28 cellular contexts compared by ENCODE assay signal in the genomic region with DNA sequence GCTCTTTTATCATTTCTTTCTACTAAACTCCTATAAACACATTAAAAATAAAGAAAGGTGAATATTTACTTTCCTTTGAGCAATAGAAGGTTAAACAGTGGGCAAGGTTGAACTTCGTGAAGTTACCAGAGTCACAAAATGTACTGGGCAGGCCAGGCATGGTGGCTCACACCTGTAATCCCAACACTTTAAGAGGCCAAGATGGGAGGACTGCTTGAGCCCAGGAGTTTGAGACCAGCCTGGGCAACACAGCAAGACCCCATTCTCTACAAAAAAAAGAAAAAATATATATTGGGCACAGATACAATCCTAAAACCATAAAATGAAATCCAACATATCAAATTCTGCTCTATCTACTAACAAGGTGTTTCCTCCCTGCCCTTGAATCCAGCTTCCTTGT.
DNase-seq lines count a peak whose midpoint lies in the region; TF ChIP-seq lines count a peak whose summit lies in the region.
"Had no signal": no experiment of that assay in that cellular context is flagged by ENCODE, and none has a peak within 500 bp of the region (broad histone marks: within the 10 kb centered on the region; RNA-seq: fewer than 3 reads in every experiment).

No MANE protein-coding gene starts in this region.

- no peaks in the 10 kb centered on the region for H3K27me3 ChIP-seq in CD8-positive, alpha-beta memory T cell (ENCODE audit: insufficient read depth, low read length, poor library complexity, severe bottlenecking)
- H3K27me3 ChIP-seq in skeletal muscle tissue (ENCODE audit: control insufficient read depth in 3 of 3, insufficient read depth in 3 of 3, low read length in 3 of 3) (no peaks in the 10 kb centered on the region), brain microvascular endothelial cell (replicated peaks) (no peaks in the 10 kb centered on the region)
- H3K27me3 ChIP-seq: BE2C, esophagus squamous epithelium, transverse colon had no signal

- no peaks in the 10 kb centered on the region for H3K9me3 ChIP-seq in CD8-positive, alpha-beta memory T cell (ENCODE audit: low read length)
- H3K9me3 ChIP-seq in skeletal muscle tissue (ENCODE audit: control insufficient read depth in 3 of 3, low read length in 3 of 3), result no peaks in the 10 kb centered on the region
- H3K9me3 ChIP-seq: BE2C, esophagus squamous epithelium, transverse colon had no signal

- H3K4me3 Mint-ChIP-seq in activated T-cell treated with anti-CD3 and anti-CD28 coated beads, Interleukin-2, amount 50 U/mL, for 24 hours, result no peak overlapping the region
- no peak overlapping the region for H3K4me3 Mint-ChIP-seq in CD8-positive, alpha-beta memory T cell
- H3K4me3 Mint-ChIP-seq in activated T-helper 2 cell treated with anti-CD3 and anti-CD28 coated beads, Interferon-gamma antibody, Interleukin-2, Interleukin-4, amounts not matched to agents 10 μg/mL and 5 μg/mL and 100 μg/mL, durations not matched to agents 14 hours and 24 hours and 36 hours (ENCODE audit: low read depth), result no peak overlapping the region
- H3K4me3 Mint-ChIP-seq: endodermal cell, neural crest cell had no signal

- CTCF ChIA-PET in CD8-positive, alpha-beta memory T cell (lab: Charles Lee), result no interaction called here

- no peak overlapping the region for H3K27ac ChIP-seq in CD8-positive, alpha-beta memory T cell (ENCODE audit: low read depth, low read length)
- H3K27ac ChIP-seq in skeletal muscle tissue (ENCODE audit: low read depth, low read length) (peak overlapping the region; percentile 10), brain microvascular endothelial cell (no peak overlapping the region)
- H3K27ac ChIP-seq: parathyroid adenoma, transverse colon had no signal

- peaks cover 72% of the 10 kb centered on the region for H3K36me3 Mint-ChIP-seq in activated T-cell treated with anti-CD3 and anti-CD28 coated beads, Interleukin-2, amount 50 U/mL, for 24 hours (ENCODE audit: low read depth)
- peaks cover 4 to 58% (median 23%) of the 10 kb centered on the region in 3 donors for H3K36me3 Mint-ChIP-seq in CD8-positive, alpha-beta memory T cell
- H3K36me3 Mint-ChIP-seq in activated T-helper 2 cell treated with anti-CD3 and anti-CD28 coated beads, Interferon-gamma antibody, Interleukin-2, Interleukin-4, amounts not matched to agents 10 μg/mL and 5 μg/mL and 100 μg/mL, durations not matched to agents 14 hours and 24 hours and 36 hours (ENCODE audit: low read depth), result peaks cover 37% of the 10 kb centered on the region

- peaks cover 4% of the 10 kb centered on the region for H3K36me3 ChIP-seq in CD8-positive, alpha-beta memory T cell (ENCODE audit: insufficient read depth, low read length)
- peaks cover 38 to 68% (median 49%) of the 10 kb centered on the region in 3 donors for H3K36me3 ChIP-seq in skeletal muscle tissue (ENCODE audit: control insufficient read depth in 3 of 3, insufficient read depth in 3 of 3, low read length in 3 of 3)
- peaks cover 40% of the 10 kb centered on the region for H3K36me3 ChIP-seq in brain microvascular endothelial cell (replicated peaks)

- H3K27ac Mint-ChIP-seq in activated T-cell treated with anti-CD3 and anti-CD28 coated beads, Interleukin-2, amount 50 U/mL, for 24 hours, result peak overlapping the region; percentile 29
- H3K27ac Mint-ChIP-seq in CD8-positive, alpha-beta memory T cell, result peak overlapping the region in 6 of 8 donors; percentile 51 to 85 (median 65)
- peak overlapping the region; percentile 66 for H3K27ac Mint-ChIP-seq in activated T-helper 2 cell treated with anti-CD3 and anti-CD28 coated beads, Interferon-gamma antibody, Interleukin-2, Interleukin-4, amounts not matched to agents 10 μg/mL and 5 μg/mL and 100 μg/mL, durations not matched to agents 14 hours and 24 hours and 36 hours
- H3K27ac Mint-ChIP-seq: endodermal cell had no signal

- TF ChIP-seq CTCF in brain microvascular endothelial cell (IDR thresholded peaks at IDR 0.05; ENCODE audit: low read depth, low read length, missing control alignments), result no peak

- intact Hi-C loops in activated T-helper 2 cell treated with anti-CD3 and anti-CD28 coated beads, Interferon-gamma antibody, Interleukin-2, Interleukin-4, amounts not matched to agents 10 μg/mL and 5 μg/mL and 100 μg/mL, durations not matched to agents 14 hours and 24 hours and 36 hours (cut with micrococcal nuclease), result no loop called here

- no peak overlapping the region for H3K9ac ChIP-seq in skeletal muscle tissue (ENCODE audit: low read depth in 1 of 3, low read length in 3 of 3)
- H3K9ac ChIP-seq: parathyroid adenoma had no signal

- POLR2A ChIA-PET in CD8-positive, alpha-beta memory T cell (lab: Charles Lee), result no interaction called here

- in situ Hi-C loops in brain microvascular endothelial cell (cut with HindIII; ENCODE audit: low pct_ligation_motif_present, low sequenced_read_pairs), result no loop called here

- DNase-seq in activated T-cell treated with anti-CD3 and anti-CD28 coated beads, Interleukin-2, amount 50 U/mL, for 24 hours, result no peak
- no peak for DNase-seq in activated T-cell treated with anti-CD3 and anti-CD28 coated beads, Interleukin-2, amount 50 U/mL, for 1 hour
- no peak for DNase-seq in CD8-positive, alpha-beta memory T cell
- DNase-seq in activated T-helper 2 cell treated with anti-CD3 and anti-CD28 coated beads, Interferon-gamma antibody, Interleukin-2, Interleukin-4, amounts not matched to agents 10 μg/mL and 5 μg/mL and 100 μg/mL, durations not matched to agents 14 hours and 24 hours and 36 hours (ENCODE audit: low spot score), result no peak
- no peak for DNase-seq in brain microvascular endothelial cell
- no peak for DNase-seq in Kasumi-1 (lab: John Stamatoyannopoulos, UW)
- DNase-seq: ACHN; activated CD4-positive, alpha-beta T cell treated with anti-CD3 and anti-CD28 coated beads for 1 hour; activated CD8-positive, alpha-beta memory T cell treated with anti-CD3 and anti-CD28 coated beads, Interleukin-2, amount 50 U/mL, for 4 hours; BE2C; caudate nucleus; DMS79 treated with DMSO at 0.1 percent for 48 hours; endodermal cell; esophagus squamous epithelium; foreskin melanocyte; GF-D8; H7; NCI-H1417 treated with DMSO at 0.1 percent for 48 hours; NCI-H2081; NCI-H226; NCI-H774; SIG-M5; SW 1271; transverse colon had no signal

- H3K9me3 Mint-ChIP-seq in activated T-cell treated with anti-CD3 and anti-CD28 coated beads, Interleukin-2, amount 50 U/mL, for 24 hours, result no peaks in the 10 kb centered on the region
- H3K9me3 Mint-ChIP-seq in CD8-positive, alpha-beta memory T cell, result no peaks in the 10 kb centered on the region
- H3K9me3 Mint-ChIP-seq in activated T-helper 2 cell treated with anti-CD3 and anti-CD28 coated beads, Interferon-gamma antibody, Interleukin-2, Interleukin-4, amounts not matched to agents 10 μg/mL and 5 μg/mL and 100 μg/mL, durations not matched to agents 14 hours and 24 hours and 36 hours, result no peaks in the 10 kb centered on the region
- H3K9me3 Mint-ChIP-seq: endodermal cell, neural crest cell had no signal

- H3K4me1 Mint-ChIP-seq in activated T-cell treated with anti-CD3 and anti-CD28 coated beads, Interleukin-2, amount 50 U/mL, for 24 hours (ENCODE audit: low read depth), result peaks cover 19% of the 10 kb centered on the region
- peaks cover 10 to 12% (median 12%) of the 10 kb centered on the region in 3 donors for H3K4me1 Mint-ChIP-seq in CD8-positive, alpha-beta memory T cell
- H3K4me1 Mint-ChIP-seq in activated T-helper 2 cell treated with anti-CD3 and anti-CD28 coated beads, Interferon-gamma antibody, Interleukin-2, Interleukin-4, amounts not matched to agents 10 μg/mL and 5 μg/mL and 100 μg/mL, durations not matched to agents 14 hours and 24 hours and 36 hours (ENCODE audit: low read depth), result peaks cover 17% of the 10 kb centered on the region
- H3K4me1 Mint-ChIP-seq: endodermal cell, neural crest cell had no signal

- no peaks in the 10 kb centered on the region for H3K27me3 Mint-ChIP-seq in activated T-cell treated with anti-CD3 and anti-CD28 coated beads, Interleukin-2, amount 50 U/mL, for 24 hours
- no peaks in the 10 kb centered on the region for H3K27me3 Mint-ChIP-seq in CD8-positive, alpha-beta memory T cell
- H3K27me3 Mint-ChIP-seq in activated T-helper 2 cell treated with anti-CD3 and anti-CD28 coated beads, Interferon-gamma antibody, Interleukin-2, Interleukin-4, amounts not matched to agents 10 μg/mL and 5 μg/mL and 100 μg/mL, durations not matched to agents 14 hours and 24 hours and 36 hours (ENCODE audit: low read depth), result no peaks in the 10 kb centered on the region

- H3K4me3 ChIP-seq in CD8-positive, alpha-beta memory T cell (ENCODE audit: low read length), result no peak overlapping the region
- no peak overlapping the region for H3K4me3 ChIP-seq in skeletal muscle tissue (ENCODE audit: low read length in 3 of 3)
- H3K4me3 ChIP-seq in brain microvascular endothelial cell (ENCODE audit: low read depth, low read length), result no peak overlapping the region
- H3K4me3 ChIP-seq: esophagus squamous epithelium, lung, transverse colon had no signal

- peaks cover 18% of the 10 kb centered on the region for H3K4me1 ChIP-seq in CD8-positive, alpha-beta memory T cell (ENCODE audit: insufficient read depth, low read length)
- peaks cover 11 to 22% (median 11%) of the 10 kb centered on the region in 3 donors for H3K4me1 ChIP-seq in skeletal muscle tissue (ENCODE audit: control insufficient read depth in 3 of 3, insufficient read depth in 3 of 3, low read length in 3 of 3)
- H3K4me1 ChIP-seq: BE2C, esophagus squamous epithelium, parathyroid adenoma, transverse colon had no signal
